Comparison of ENCODE assay signal across 8 cellular contexts in genomic region chr6:20877008-20877937, GRCh38.
DNase-seq lines count a peak whose midpoint lies in the region; ATAC-seq, FAIRE-seq and TF ChIP-seq lines count a peak whose summit lies in the region.

No MANE protein-coding gene starts in this region.

- H3K27me3 ChIP-seq in transverse colon (no peaks in the 10 kb centered on the region), WERI-Rb-1 (ENCODE audit: insufficient read depth, low read depth, severe bottlenecking) (no peaks in the 10 kb centered on the region)

- TF ChIP-seq EP300 in transverse colon (IDR thresholded peaks at IDR 0.05; ENCODE audit: low read depth): no peak

- ATAC-seq in GM19467 (IDR thresholded peaks at IDR 0.05; ENCODE audit: unreplicated experiment) (peak; percentile 95), HG03457 (IDR thresholded peaks at IDR 0.05; ENCODE audit: unreplicated experiment) (peak; percentile 97)

- H3K27ac ChIP-seq in transverse colon (peak overlapping the region; percentile 26 to 63 (median 45)), WERI-Rb-1 (no peak overlapping the region)

- TF ChIP-seq CTCF in transverse colon (IDR thresholded peaks at IDR 0.05) (no peak), WERI-Rb-1 (IDR thresholded peaks at IDR 0.05; ENCODE audit: low read depth, low read length) (no peak)

- no peaks in the 10 kb centered on the region for H3K9me3 ChIP-seq in transverse colon
- peaks cover 2% of the 10 kb centered on the region for H3K9me3 ChIP-seq in WERI-Rb-1 (ENCODE audit: severe bottlenecking)

- intact Hi-C loops in transverse colon (cut with DNase I; ENCODE audit: low total_unique reads): no loop called here

- TF ChIP-seq POLR2A in transverse colon (IDR thresholded peaks at IDR 0.05): no peak

- H3K4me3 ChIP-seq in transverse colon (no peak overlapping the region), WERI-Rb-1 (ENCODE audit: low read depth, low read length) (no peak overlapping the region)

- peaks cover 0 to 5% (median 0%) of the 10 kb centered on the region in 4 donors for H3K4me1 ChIP-seq in transverse colon

- FAIRE-seq in islet of Langerhans (lab: Jason Lieb, UNC): peak; percentile 61

- H3K36me3 ChIP-seq in transverse colon (no peaks in the 10 kb centered on the region), WERI-Rb-1 (no peaks in the 10 kb centered on the region)

- DNase-seq in GM04503 (ENCODE audit: low read depth) (peak; percentile 84), transverse colon (peak; percentile 40), WERI-Rb-1 (no peak), globus pallidus (ENCODE audit: low spot score) (no peak)
- peak; percentile 37 for DNase-seq in activated CD4-positive, CD25-positive, alpha-beta regulatory T cell treated with anti-CD3 and anti-CD28 coated beads, Interleukin-2, amount 50 U/mL, for 72 hours

- WGBS in transverse colon (ENCODE audit: low coverage in 1 of 2), 2 donors: 46 to 58% methylated on average over 6 of the region's 6 CpGs

- in situ Hi-C loops in transverse colon (cut with MboI; ENCODE audit: low pct_ligation_motif_present in 1 of 4, low pct_unique_long_range_greater_than_20kb in 1 of 4, low sequenced_read_pairs in 3 of 4): no loop called here

Comparison
In these comparisons a context has a peak if more than half of its experiments do, and no peak if none do; other contexts are left out.
1. DNase-seq: peak in GM04503 (single experiment), activated CD4-positive, CD25-positive, alpha-beta regulatory T cell treated with anti-CD3 and anti-CD28 coated beads, Interleukin-2, amount 50 U/mL, for 72 hours (single experiment) and transverse colon (single experiment); none in WERI-Rb-1 (single experiment) and globus pallidus (single experiment).